Comparison of ENCODE assay signal across 1 cellular context in the genomic region with DNA sequence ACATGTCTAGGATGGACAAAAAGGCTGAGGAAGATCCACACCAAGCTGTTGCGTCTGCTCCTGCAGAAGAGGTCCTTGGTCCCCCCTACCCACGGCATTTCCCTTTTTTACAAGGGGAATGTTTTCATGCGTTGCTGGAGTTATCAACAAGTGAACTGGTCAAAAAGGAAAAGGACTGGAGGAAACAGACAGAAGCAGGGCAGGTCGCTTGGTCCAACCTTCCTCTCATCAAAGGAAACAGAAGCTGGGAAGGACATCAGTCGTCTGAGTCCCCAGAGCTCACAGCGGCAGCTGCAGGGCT.
TF ChIP-seq lines count a peak whose summit lies in the region.

No MANE protein-coding gene starts in this region.

TF ChIP-seq in GM23338, 12 proteins besides CTCF, POLR2A, EP300 and RAD21 (continued from another document):
- TF ChIP-seq, protein P1, sequence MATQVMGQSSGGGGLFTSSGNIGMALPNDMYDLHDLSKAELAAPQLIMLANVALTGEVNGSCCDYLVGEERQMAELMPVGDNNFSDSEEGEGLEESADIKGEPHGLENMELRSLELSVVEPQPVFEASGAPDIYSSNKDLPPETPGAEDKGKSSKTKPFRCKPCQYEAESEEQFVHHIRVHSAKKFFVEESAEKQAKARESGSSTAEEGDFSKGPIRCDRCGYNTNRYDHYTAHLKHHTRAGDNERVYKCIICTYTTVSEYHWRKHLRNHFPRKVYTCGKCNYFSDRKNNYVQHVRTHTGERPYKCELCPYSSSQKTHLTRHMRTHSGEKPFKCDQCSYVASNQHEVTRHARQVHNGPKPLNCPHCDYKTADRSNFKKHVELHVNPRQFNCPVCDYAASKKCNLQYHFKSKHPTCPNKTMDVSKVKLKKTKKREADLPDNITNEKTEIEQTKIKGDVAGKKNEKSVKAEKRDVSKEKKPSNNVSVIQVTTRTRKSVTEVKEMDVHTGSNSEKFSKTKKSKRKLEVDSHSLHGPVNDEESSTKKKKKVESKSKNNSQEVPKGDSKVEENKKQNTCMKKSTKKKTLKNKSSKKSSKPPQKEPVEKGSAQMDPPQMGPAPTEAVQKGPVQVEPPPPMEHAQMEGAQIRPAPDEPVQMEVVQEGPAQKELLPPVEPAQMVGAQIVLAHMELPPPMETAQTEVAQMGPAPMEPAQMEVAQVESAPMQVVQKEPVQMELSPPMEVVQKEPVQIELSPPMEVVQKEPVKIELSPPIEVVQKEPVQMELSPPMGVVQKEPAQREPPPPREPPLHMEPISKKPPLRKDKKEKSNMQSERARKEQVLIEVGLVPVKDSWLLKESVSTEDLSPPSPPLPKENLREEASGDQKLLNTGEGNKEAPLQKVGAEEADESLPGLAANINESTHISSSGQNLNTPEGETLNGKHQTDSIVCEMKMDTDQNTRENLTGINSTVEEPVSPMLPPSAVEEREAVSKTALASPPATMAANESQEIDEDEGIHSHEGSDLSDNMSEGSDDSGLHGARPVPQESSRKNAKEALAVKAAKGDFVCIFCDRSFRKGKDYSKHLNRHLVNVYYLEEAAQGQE (IDR thresholded peaks at IDR 0.05; ENCODE audit: unreplicated experiment): no peak
- TF ChIP-seq EZH2phosphoT487 (IDR thresholded peaks at IDR 0.05; ENCODE audit: unreplicated experiment) (no peak), NANOG (IDR thresholded peaks at IDR 0.05; ENCODE audit: borderline replicate concordance) (no peak), EZH2 (IDR thresholded peaks at IDR 0.05; ENCODE audit: low read depth, unreplicated experiment) (no peak), ZNF331 (CRISPR knock-in tag; IDR thresholded peaks at IDR 0.05; ENCODE audit: low read depth) (no peak), ZNF114 (CRISPR knock-in tag; IDR thresholded peaks at IDR 0.05) (no peak), STAT1 (IDR thresholded peaks at IDR 0.05; ENCODE audit: unreplicated experiment) (no peak), POLR2AphosphoS5 (IDR thresholded peaks at IDR 0.05; ENCODE audit: low read depth) (no peak), JUNB (IDR thresholded peaks at IDR 0.05; ENCODE audit: unreplicated experiment) (no peak)
- TF ChIP-seq, protein P2, sequence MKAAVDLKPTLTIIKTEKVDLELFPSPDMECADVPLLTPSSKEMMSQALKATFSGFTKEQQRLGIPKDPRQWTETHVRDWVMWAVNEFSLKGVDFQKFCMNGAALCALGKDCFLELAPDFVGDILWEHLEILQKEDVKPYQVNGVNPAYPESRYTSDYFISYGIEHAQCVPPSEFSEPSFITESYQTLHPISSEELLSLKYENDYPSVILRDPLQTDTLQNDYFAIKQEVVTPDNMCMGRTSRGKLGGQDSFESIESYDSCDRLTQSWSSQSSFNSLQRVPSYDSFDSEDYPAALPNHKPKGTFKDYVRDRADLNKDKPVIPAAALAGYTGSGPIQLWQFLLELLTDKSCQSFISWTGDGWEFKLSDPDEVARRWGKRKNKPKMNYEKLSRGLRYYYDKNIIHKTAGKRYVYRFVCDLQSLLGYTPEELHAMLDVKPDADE (IDR thresholded peaks at IDR 0.05): no peak
TF ChIP-seq in GM23338: peak in this region for 0.
